In genomic region chr18:67854340-67854739, GRCh38 we compare ENCODE assay signal across 23 cellular contexts.
"Had no signal": no experiment of that assay in that cellular context is flagged by ENCODE, and none has a peak within 500 bp of the region (broad histone marks: within the 10 kb centered on the region; RNA-seq: fewer than 3 reads in every experiment).

No MANE protein-coding gene starts in this region.

- H3K4me3 ChIP-seq: heart right ventricle, left lung, neural progenitor cell, sigmoid colon, spleen, thoracic aorta, vagina had no signal

- H3K27me3 ChIP-seq: heart right ventricle, left lung, neural progenitor cell, sigmoid colon, spleen, vagina had no signal

- DNase-seq: activated naive CD4-positive, alpha-beta T cell; activated naive CD8-positive, alpha-beta T cell treated with anti-CD3 and anti-CD28 coated beads for 36 hours; activated T-cell treated with anti-CD3 and anti-CD28 coated beads, Interleukin-2, amount 50 U/mL, for 24 hours; amygdala; cerebellar nuclear complex; cortex of kidney; heart right ventricle; kidney glomerular epithelial cell; naive thymus-derived CD8-positive, alpha-beta T cell; retina; sigmoid colon; spleen; stimulated activated CD4-positive, alpha-beta T cell treated with anti-CD3 and anti-CD28 coated beads, Interleukin-4, amount 100 ng/mL, for 1 hour; stimulated activated naive CD4-positive, alpha-beta T cell; T1000 had no signal

- H3K9me3 ChIP-seq: sigmoid colon, thoracic aorta, vagina had no signal

- FAIRE-seq: bronchial epithelial cell, endometrium had no signal

- H3K4me2 ChIP-seq: neural progenitor cell had no signal

- H3K27ac ChIP-seq: heart right ventricle, left lung, neural progenitor cell, sigmoid colon, spleen, thoracic aorta, vagina had no signal

- H3K36me3 ChIP-seq: heart right ventricle, left lung, neural progenitor cell, sigmoid colon, spleen, thoracic aorta, vagina had no signal

- H3K4me1 ChIP-seq: heart right ventricle, left lung, neural progenitor cell, sigmoid colon, spleen, vagina had no signal

- H2AFZ ChIP-seq: neural progenitor cell had no signal

- H3K9ac ChIP-seq: neural progenitor cell had no signal

- ATAC-seq: activated T-helper 17 cell treated with anti-CD3 and anti-CD28 coated beads, Interleukin-2, amount 50 U/mL, for 72 hours; heart right ventricle; left lung; naive thymus-derived CD8-positive, alpha-beta T cell; WTC11 had no signal
